Comparison of ENCODE assay signal across 18 cellular contexts in genomic region chr2:44723921-44724320, GRCh38.
"Had no signal": no experiment of that assay in that cellular context is flagged by ENCODE, and none has a peak within 500 bp of the region (broad histone marks: within the 10 kb centered on the region; RNA-seq: fewer than 3 reads in every experiment).

No MANE protein-coding gene starts in this region.

- H3K36me3 ChIP-seq: SJSA1 had no signal

- DNase-seq: KBM-7, NCI-H1048, NCI-H1105, NCI-H1417, NCI-H1436 treated with DMSO at 0.1 percent for 48 hours, NCI-H1694, NCI-H187 treated with DMSO at 0.1 percent for 48 hours, NCI-H2029 treated with DMSO at 0.1 percent for 48 hours, NCI-H2171 treated with DMSO at 0.1 percent for 48 hours, NCI-H345, NCI-H446 treated with DMSO at 0.1 percent for 48 hours, NCI-H510A treated with DMSO at 0.1 percent for 48 hours, NCI-H526, Right ventricle myocardium superior, RPMI8226, SIG-M5 had no signal

- H3K4me3 ChIP-seq: SJSA1, SK-N-MC had no signal

- H3K4me1 ChIP-seq: SJSA1 had no signal

- H3K27ac ChIP-seq: SJSA1, SK-N-MC had no signal
